Comparison of ENCODE assay signal across 8 cellular contexts in the genomic region with DNA sequence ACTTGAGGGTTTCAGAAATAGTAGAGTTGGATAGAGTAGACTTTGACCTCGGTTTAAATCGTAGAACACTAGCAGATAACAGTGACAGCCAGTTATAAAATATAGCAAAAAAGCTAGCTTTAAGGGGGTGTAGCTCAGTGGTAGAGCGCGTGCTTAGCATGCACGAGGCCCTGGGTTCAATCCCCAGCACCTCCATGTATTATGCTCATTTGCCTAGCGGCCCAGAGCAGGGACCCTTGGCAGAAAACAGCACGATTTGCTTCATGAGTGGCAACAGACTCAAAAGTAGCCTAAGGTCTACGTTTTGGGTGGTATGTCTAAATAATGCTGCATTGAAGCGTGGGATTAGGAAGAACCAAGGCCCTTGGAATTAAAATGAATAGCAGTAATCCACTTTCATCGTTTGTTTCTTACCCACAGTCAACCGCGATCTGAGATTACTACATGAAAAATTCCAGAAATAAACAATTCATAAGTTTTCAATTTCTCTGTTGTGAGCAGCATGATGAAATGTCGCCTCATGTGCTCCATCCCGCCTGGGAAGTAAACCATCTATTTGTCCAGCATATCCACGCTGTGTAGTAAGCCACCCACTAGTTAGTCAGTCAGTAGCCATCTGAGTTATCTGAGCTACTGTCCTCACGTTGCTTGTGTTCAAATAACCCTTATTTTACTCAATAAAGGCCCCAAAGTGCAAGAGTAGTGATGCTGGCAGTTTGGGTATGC.
DNase-seq lines count a peak whose midpoint lies in the region; ATAC-seq and TF ChIP-seq lines count a peak whose summit lies in the region.

No MANE protein-coding gene starts in this region.

- CTCF ChIA-PET in Panc1 (lab: Charles Lee) = no interaction called here

- in situ Hi-C loops in Panc1 (cut with HindIII; ENCODE audit: low pct_unique_long_range_greater_than_20kb, low sequenced_read_pairs) = no loop called here

- intact Hi-C loops in Panc1 (cut with micrococcal nuclease; ENCODE audit: unreplicated experiment) (no loop called here), lower lobe of right lung (cut with DNase I) (no loop called here)

- H2AFZ ChIP-seq in ACC112 (ENCODE audit: low read length, unreplicated experiment) = no peak overlapping the region

- POLR2A ChIA-PET in Panc1 (lab: Charles Lee) = no interaction called here

- H3K4me1 ChIP-seq in ACC112 (ENCODE audit: control insufficient read depth, insufficient read depth, low read length, unreplicated experiment) (no peaks in the 10 kb centered on the region), Panc1 (ENCODE audit: control insufficient read depth, insufficient read depth, low read length) (peaks cover 6% of the 10 kb centered on the region), foreskin keratinocyte (peaks cover 10% of the 10 kb centered on the region), lower lobe of right lung (no peaks in the 10 kb centered on the region)
- no peaks in the 10 kb centered on the region for H3K4me1 ChIP-seq in effector memory CD4-positive, alpha-beta T cell (ENCODE audit: control insufficient read depth, insufficient read depth, low read length, poor library complexity, severe bottlenecking)

- H3K79me2 ChIP-seq in ACC112 (ENCODE audit: control insufficient read depth, insufficient read depth, low read length, unreplicated experiment) = no peaks in the 10 kb centered on the region

- H3K27me3 ChIP-seq in ACC112 (ENCODE audit: insufficient read depth, low read length) = peaks cover 32% of the 10 kb centered on the region; the same call in 1 of the 2 replicates
- H3K27me3 ChIP-seq in H7 (ENCODE audit: control insufficient read depth, insufficient read depth, low read length) = no peaks in the 10 kb centered on the region; the same call in 1 of the 2 replicates
- H3K27me3 ChIP-seq in Panc1 (ENCODE audit: control insufficient read depth, insufficient read depth, low read length) = no peaks in the 10 kb centered on the region
- H3K27me3 ChIP-seq in foreskin keratinocyte = peaks cover 2% of the 10 kb centered on the region
- peaks cover 38% of the 10 kb centered on the region for H3K27me3 ChIP-seq in lower lobe of right lung (ENCODE audit: low read depth)
- peaks cover 12% of the 10 kb centered on the region for H3K27me3 ChIP-seq in effector memory CD4-positive, alpha-beta T cell (replicated peaks; ENCODE audit: control insufficient read depth, insufficient read depth, low read length, poor library complexity, severe bottlenecking)

- no peak for DNase-seq in H7
- DNase-seq in Panc1 (ENCODE audit: low read depth, low spot score) = peak; percentile 91
- peak; percentile 62 to 80 for DNase-seq in foreskin keratinocyte
- no peak for DNase-seq in lower lobe of right lung
- no peak for DNase-seq in effector memory CD4-positive, alpha-beta T cell

- ATAC-seq in Panc1 (peak; percentile 99), foreskin keratinocyte (peak; percentile 38), HG03045 (IDR thresholded peaks at IDR 0.05; ENCODE audit: unreplicated experiment) (no peak), lower lobe of right lung (no peak), GM18858 (IDR thresholded peaks at IDR 0.05; ENCODE audit: unreplicated experiment) (no peak)

- H3K36me3 ChIP-seq in ACC112 (ENCODE audit: insufficient read depth, low read length) = no peaks in the 10 kb centered on the region
- H3K36me3 ChIP-seq in H7 (replicated peaks; ENCODE audit: control insufficient read depth, insufficient read depth, low read length) = no peaks in the 10 kb centered on the region
- H3K36me3 ChIP-seq in Panc1 (ENCODE audit: control insufficient read depth, insufficient read depth, low read length) = no peaks in the 10 kb centered on the region
- no peaks in the 10 kb centered on the region for H3K36me3 ChIP-seq in lower lobe of right lung
- no peaks in the 10 kb centered on the region for H3K36me3 ChIP-seq in effector memory CD4-positive, alpha-beta T cell (ENCODE audit: control insufficient read depth, insufficient read depth, low read length)

- no TSS peak for BruUV-seq in Panc1 (replicated peaks; lab: Mats Ljungman, UMichigan)

- H3K27ac ChIP-seq in ACC112 (ENCODE audit: low read depth, low read length) (no peak overlapping the region), Panc1 (ENCODE audit: low read length) (peak overlapping the region; percentile 25; the same call in 1 of the 2 replicates), foreskin keratinocyte (no peak overlapping the region), lower lobe of right lung (no peak overlapping the region)
- no peak overlapping the region for H3K27ac ChIP-seq in effector memory CD4-positive, alpha-beta T cell (ENCODE audit: insufficient read depth, low read length, poor library complexity, severe bottlenecking)

- no peak for TF ChIP-seq CTCF in Panc1 (IDR thresholded peaks at IDR 0.05)
- TF ChIP-seq CTCF in foreskin keratinocyte (conservative IDR thresholded peaks at IDR 0.05) = no peak
- no peak for TF ChIP-seq CTCF in lower lobe of right lung (IDR thresholded peaks at IDR 0.05)

- H3K4me3 ChIP-seq in ACC112 (ENCODE audit: low read depth, low read length) (peak overlapping the region; percentile 70), H7 (ENCODE audit: insufficient read depth, low read depth, low read length) (peak overlapping the region; percentile 65), Panc1 (ENCODE audit: low read depth in 2 of 2, low read length in 2 of 2) (peak overlapping the region; percentile 21 to 40), lower lobe of right lung (no peak overlapping the region)
- no peak overlapping the region for H3K4me3 ChIP-seq in effector memory CD4-positive, alpha-beta T cell (ENCODE audit: insufficient read depth, low read depth, low read length, poor library complexity, severe bottlenecking)

- H3K9me3 ChIP-seq in Panc1 (ENCODE audit: control insufficient read depth, insufficient read depth, low read depth, low read length) = peaks cover 14% of the 10 kb centered on the region; the same call in 1 of the 2 replicates
- H3K9me3 ChIP-seq in lower lobe of right lung = peaks cover 7% of the 10 kb centered on the region
- H3K9me3 ChIP-seq in effector memory CD4-positive, alpha-beta T cell (ENCODE audit: control insufficient read depth, low read length) = peaks cover 11% of the 10 kb centered on the region

Comparison
In these comparisons a context has a peak if more than half of its experiments do, and no peak if none do; other contexts are left out.
1. H3K4me3 ChIP-seq: peak in ACC112 (single experiment), H7 (single experiment) and Panc1 (2 of 2); none in lower lobe of right lung (single experiment) and effector memory CD4-positive, alpha-beta T cell (single experiment).
2. DNase-seq: peak in Panc1 (single experiment) and foreskin keratinocyte (2 of 2); none in H7 (single experiment), lower lobe of right lung (single experiment) and effector memory CD4-positive, alpha-beta T cell (0 of 3).
3. ATAC-seq: peak in Panc1 (single experiment) and foreskin keratinocyte (single experiment); none in HG03045 (single experiment), lower lobe of right lung (0 of 2) and GM18858 (single experiment).